ENCODE assay signal across 21 cellular contexts in the genomic region with DNA sequence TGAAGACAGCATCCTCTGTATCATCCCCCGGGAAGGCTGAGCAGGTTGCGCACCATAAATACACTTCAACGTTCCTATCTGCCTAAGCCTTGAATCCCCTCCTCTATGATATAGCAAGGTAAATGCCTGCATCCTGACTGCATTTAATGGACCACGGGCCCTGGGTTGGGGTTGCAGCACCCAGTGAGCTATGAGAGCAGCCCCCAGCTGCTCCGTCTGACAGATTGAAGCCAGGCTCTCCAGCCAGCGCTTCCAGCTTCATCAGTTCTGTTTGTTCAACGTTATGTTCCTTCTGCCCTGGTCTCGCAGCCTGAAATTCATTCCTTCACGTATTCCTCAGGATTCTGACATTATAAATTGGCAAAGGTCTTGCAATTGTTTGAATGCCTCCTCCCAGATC. TPM values are rescaled to one million over a fixed set of nuclear protein-coding genes. Genes with fewer than 3 reads are reported as not detected.
A peak's percentile ranks its signal among the peaks of the same experiment; 100 is the strongest.
DNase-seq lines count a peak whose midpoint lies in the region; ATAC-seq, FAIRE-seq and TF ChIP-seq lines count a peak whose summit lies in the region.
"Had no signal": no experiment of that assay in that cellular context is flagged by ENCODE, and none has a peak within 500 bp of the region (broad histone marks: within the 10 kb centered on the region; RNA-seq: fewer than 3 reads in every experiment).

No MANE protein-coding gene starts in this region.

- no peak for ATAC-seq in HG02571 (IDR thresholded peaks at IDR 0.05; ENCODE audit: unreplicated experiment)
- ATAC-seq: CD8-positive, alpha-beta T cell; GM12878 had no signal

- H3K4me3 ChIP-seq in keratinocyte (ENCODE audit: control insufficient read depth in 2 of 3, extremely low read depth in 1 of 3, insufficient read depth in 2 of 3, low read depth in 1 of 3, low read length in 3 of 3) (no peak overlapping the region), prostate gland (no peak overlapping the region), transverse colon (no peak overlapping the region), thyroid gland (replicated peaks in 1 of 3) (no peak overlapping the region)
- H3K4me3 ChIP-seq: GM12878, GM23248 had no signal

- no peak overlapping the region for H3K4me2 ChIP-seq in keratinocyte (ENCODE audit: control insufficient read depth, extremely low read depth, insufficient read depth, low read depth, low read length)

- TF ChIP-seq EP300 in transverse colon (IDR thresholded peaks at IDR 0.05; ENCODE audit: low read depth), result no peak

- H3K36me3 Mint-ChIP-seq in mesothelial cell of epicardium, result no peaks in the 10 kb centered on the region
- H3K36me3 Mint-ChIP-seq: CD8-positive, alpha-beta T cell had no signal

- intact Hi-C loops in prostate gland (cut with DNase I) (no loop called here), transverse colon (cut with DNase I; ENCODE audit: low total_unique reads) (no loop called here), thyroid gland (cut with DNase I) (no loop called here)

- 35% methylated on average over 9 of the region's 9 CpGs for WGBS in prostate gland
- WGBS in transverse colon (ENCODE audit: low coverage in 1 of 2), 2 donors, result 59 to 67% methylated on average over 3 to 9 of the region's 9 CpGs
- WGBS in thyroid gland, 2 donors, result 73% methylated on average over 9 of the region's 9 CpGs

- dilution Hi-C loops in keratinocyte (cut with MboI; ENCODE audit: extremely low pct_ligation_motif_present, low sequenced_read_pairs), result no loop called here

- H3K27ac ChIP-seq in keratinocyte (ENCODE audit: control insufficient read depth, insufficient read depth, low read length) (no peak overlapping the region), prostate gland (peak overlapping the region; percentile 19 to 23), transverse colon (peak overlapping the region in 3 of 4 donors; percentile 22 to 71 (median 54)), thyroid gland (no peak overlapping the region)
- H3K27ac ChIP-seq: GM23248 had no signal

- H2AFZ ChIP-seq in keratinocyte (ENCODE audit: control insufficient read depth, low read length), result no peak overlapping the region
- H2AFZ ChIP-seq: GM23248 had no signal

- H3K9me3 Mint-ChIP-seq in mesothelial cell of epicardium, result no peaks in the 10 kb centered on the region
- H3K9me3 Mint-ChIP-seq: CD8-positive, alpha-beta T cell had no signal

- H3K27ac Mint-ChIP-seq in mesothelial cell of epicardium, result peak overlapping the region; percentile 32
- H3K27ac Mint-ChIP-seq: CD8-positive, alpha-beta T cell had no signal

- H3K4me1 Mint-ChIP-seq in mesothelial cell of epicardium, result peaks cover 28% of the 10 kb centered on the region

- no peaks in the 10 kb centered on the region for H3K9me3 ChIP-seq in keratinocyte (ENCODE audit: control insufficient read depth, low read depth, low read length)
- no peaks in the 10 kb centered on the region for H3K9me3 ChIP-seq in prostate gland
- no peaks in the 10 kb centered on the region for H3K9me3 ChIP-seq in transverse colon
- no peaks in the 10 kb centered on the region for H3K9me3 ChIP-seq in thyroid gland
- H3K9me3 ChIP-seq: Caco-2 had no signal

- H3K36me3 ChIP-seq in keratinocyte (ENCODE audit: control insufficient read depth in 2 of 2, extremely low read depth in 1 of 2, insufficient read depth in 2 of 2, low read length in 2 of 2) (no peaks in the 10 kb centered on the region), prostate gland (no peaks in the 10 kb centered on the region), transverse colon (no peaks in the 10 kb centered on the region), thyroid gland (no peaks in the 10 kb centered on the region)

- no peaks in the 10 kb centered on the region for H4K20me1 ChIP-seq in keratinocyte (ENCODE audit: control insufficient read depth, extremely low read depth, insufficient read depth, low read length)

- peak; percentile 5 for FAIRE-seq in keratinocyte (lab: Jason Lieb, UNC)
- FAIRE-seq: GM12878, GM19239, H1 had no signal

- peaks cover 8% of the 10 kb centered on the region for H3K27me3 Mint-ChIP-seq in mesothelial cell of epicardium (ENCODE audit: low read depth)

- TF ChIP-seq POLR2A in prostate gland (IDR thresholded peaks at IDR 0.05) (no peak), transverse colon (IDR thresholded peaks at IDR 0.05) (no peak), thyroid gland (IDR thresholded peaks at IDR 0.05) (no peak)

- H3K4me1 ChIP-seq in keratinocyte (ENCODE audit: control insufficient read depth, extremely low read depth, insufficient read depth, low read length) (no peaks in the 10 kb centered on the region), prostate gland (replicated peaks) (peaks cover 4% of the 10 kb centered on the region), transverse colon (peaks cover 0 to 16% (median 2%) of the 10 kb centered on the region in 4 donors), thyroid gland (no peaks in the 10 kb centered on the region)
- H3K4me1 ChIP-seq: Caco-2 had no signal

- H3K4me3 Mint-ChIP-seq in mesothelial cell of epicardium, result no peak overlapping the region
- H3K4me3 Mint-ChIP-seq: CD8-positive, alpha-beta T cell had no signal

- peaks cover 5% of the 10 kb centered on the region for H3K27me3 ChIP-seq in keratinocyte (ENCODE audit: control insufficient read depth, extremely low read depth, insufficient read depth, low read length)
- H3K27me3 ChIP-seq in prostate gland (replicated peaks; ENCODE audit: insufficient read depth), result no peaks in the 10 kb centered on the region
- no peaks in the 10 kb centered on the region for H3K27me3 ChIP-seq in transverse colon
- no peaks in the 10 kb centered on the region for H3K27me3 ChIP-seq in thyroid gland

- no peak overlapping the region for H3K9ac ChIP-seq in keratinocyte (ENCODE audit: control insufficient read depth, extremely low read depth, insufficient read depth, low read length)
- H3K9ac ChIP-seq: GM23248 had no signal

- no peaks in the 10 kb centered on the region for H3K79me2 ChIP-seq in keratinocyte (ENCODE audit: control insufficient read depth, insufficient read depth, low read length)

- in situ Hi-C loops in transverse colon (cut with MboI; ENCODE audit: low pct_ligation_motif_present in 1 of 4, low pct_unique_long_range_greater_than_20kb in 1 of 4, low sequenced_read_pairs in 3 of 4), result loop anchor here (10.0 kb wide), 3 partner anchors 107 to 197 kb away; partner anchors contain the start of genes IFT27 (in 1 of the 4) and NCF4 (in 1 of the 4)

- DNase-seq in keratinocyte (ENCODE audit: low read depth, low spot score) (no peak), mesothelial cell of epicardium (ENCODE audit: low spot score in 2 of 2, unreplicated experiment in 2 of 2) (no peak), prostate gland (ENCODE audit: low spot score) (no peak), transverse colon (no peak), thyroid gland (no peak), EL (no peak), NCI-H187 treated with DMSO at 0.1 percent for 48 hours (lab: John Stamatoyannopoulos, UW) (no peak)
- DNase-seq: C1 segment of cervical spinal cord; Caco-2; CD8-positive, alpha-beta T cell; DND-41; GDM1; GM23248; H7; HCEC 1CT had no signal

- TF ChIP-seq CTCF in keratinocyte (optimal IDR thresholded peaks at IDR 0.05 in 1 of 3, IDR thresholded peaks at IDR 0.05 in 1 of 3, conservative IDR thresholded peaks at IDR 0.05 in 1 of 3; ENCODE audit: extremely low read depth in 1 of 3, insufficient read depth in 2 of 3, low read length in 3 of 3) (no peak), mesothelial cell of epicardium (IDR thresholded peaks at IDR 0.05; ENCODE audit: unreplicated experiment) (no peak), prostate gland (IDR thresholded peaks at IDR 0.05) (no peak), transverse colon (IDR thresholded peaks at IDR 0.05) (no peak), thyroid gland (IDR thresholded peaks at IDR 0.05) (no peak)

- no peaks in the 10 kb centered on the region for H3K9me1 ChIP-seq in keratinocyte (ENCODE audit: control insufficient read depth, extremely low read depth, insufficient read depth, low read length)

RNA-seq across cellular contexts. Expression of gene TST, which starts 47.5 kb away (rescaled TPM):
- polyA plus RNA-seq in keratinocyte, result 18.8 to 38.9 TPM (median 19.9 TPM) in 3 replicates
- 10.4 TPM for polyA plus RNA-seq in keratinocyte (2011; ENCODE audit: low read depth)
- polyA plus RNA-seq in keratinocyte (2011; cell fraction: cytosol; rRNA removed), result 20.3 and 44.4 TPM in 2 replicates
- 21.2 and 31.0 TPM in 2 replicates for polyA plus RNA-seq in keratinocyte (2011; cell fraction: nucleus; rRNA removed)
- 21.2 and 31.8 TPM in 2 replicates for polyA plus RNA-seq in keratinocyte (2012; ENCODE audit: low replicate concordance)
- polyA minus RNA-seq in keratinocyte, result 10.1 to 20.4 TPM (median 13.1 TPM) in 3 replicates
- polyA minus RNA-seq in keratinocyte (2011; cell fraction: cytosol; rRNA and poly(A)+ RNA removed), result 34.5 TPM
- polyA minus RNA-seq in keratinocyte (2011; cell fraction: nucleus; rRNA and poly(A)+ RNA removed), result 10.0 and 12.0 TPM in 2 replicates
- total RNA-seq in mesothelial cell of epicardium (21.3 to 22.6 TPM (median 21.4 TPM) in 3 replicates), prostate gland (10 to 100 TPM; 38.1 to 58.1 TPM), transverse colon (100 to 1,000 TPM; 246 to 719 (median 557) TPM), thyroid gland (10 to 100 TPM; 35.7 to 51.2 (median 37.8) TPM)
- total RNA-seq: CD8-positive, alpha-beta T cell had no signal

RNA-seq across cellular contexts. Expression of gene MPST, which starts 47.8 kb away (rescaled TPM):
- 23.5 to 37.9 TPM (median 27.8 TPM) in 3 replicates for polyA plus RNA-seq in keratinocyte
- 27.4 TPM for polyA plus RNA-seq in keratinocyte (2011; ENCODE audit: low read depth)
- 19.4 and 72.4 TPM in 2 replicates for polyA plus RNA-seq in keratinocyte (2011; cell fraction: cytosol; rRNA removed)
- 19.5 and 29.2 TPM in 2 replicates for polyA plus RNA-seq in keratinocyte (2011; cell fraction: nucleus; rRNA removed)
- polyA plus RNA-seq in keratinocyte (2012; ENCODE audit: low replicate concordance), result 44.0 and 49.8 TPM in 2 replicates
- 10.2 to 28.2 TPM (median 13.3 TPM) in 3 replicates for polyA minus RNA-seq in keratinocyte
- polyA minus RNA-seq in keratinocyte (2011; cell fraction: cytosol; rRNA and poly(A)+ RNA removed), result 114 TPM
- polyA minus RNA-seq in keratinocyte (2011; cell fraction: nucleus; rRNA and poly(A)+ RNA removed), result 7.4 and 10.4 TPM in 2 replicates
- total RNA-seq in mesothelial cell of epicardium (55.8 to 61.5 TPM (median 60.8 TPM) in 3 replicates), prostate gland (100 to 1,000 TPM; 136 to 192 TPM), transverse colon (100 to 1,000 TPM; 407 to 964 (median 541) TPM), thyroid gland (100 to 1,000 TPM in 1 of 4 donors, 10 to 100 TPM in 3; 67.7 to 102 (median 93.6) TPM)

RNA-seq across cellular contexts. Expression of gene CSF2RB, which starts 58.3 kb away (rescaled TPM):
- 0.02 to 0.08 TPM (median 0.08 TPM) in 3 replicates for polyA plus RNA-seq in keratinocyte
- polyA plus RNA-seq in keratinocyte (2011; ENCODE audit: low read depth), result 0.11 TPM
- 0.07 TPM in 1 of 2 replicates, not detected in the other for polyA plus RNA-seq in keratinocyte (2011; cell fraction: cytosol; rRNA removed)
- polyA plus RNA-seq in keratinocyte (2011; cell fraction: nucleus; rRNA removed), result 0.11 and 0.15 TPM in 2 replicates
- 0.62 TPM in 1 of 2 replicates, not detected in the other for polyA plus RNA-seq in keratinocyte (2012; ENCODE audit: low replicate concordance)
- polyA minus RNA-seq in keratinocyte, result 0.10 to 0.20 TPM in 2 of 3 replicates, not detected in the other
- polyA minus RNA-seq in keratinocyte (2011; cell fraction: cytosol; rRNA and poly(A)+ RNA removed), result not detected
- 0.16 and 0.32 TPM in 2 replicates for polyA minus RNA-seq in keratinocyte (2011; cell fraction: nucleus; rRNA and poly(A)+ RNA removed)
- total RNA-seq in mesothelial cell of epicardium (0.38 to 0.56 TPM (median 0.38 TPM) in 3 replicates), prostate gland (1 to 10 TPM; 1.1 to 3.2 TPM), transverse colon (1 to 10 TPM; 1.2 to 9.7 (median 6.0) TPM), thyroid gland (1 to 10 TPM; 1.9 to 7.1 (median 3.0) TPM)
- total RNA-seq: A172, A673, Caco-2, H1, H7 had no signal
- polyA plus RNA-seq: H1 had no signal

Comparison
In these comparisons a context has a peak if more than half of its experiments do, and no peak if none do; other contexts are left out.
1. H3K27ac ChIP-seq: peak in prostate gland (2 of 2) and transverse colon (3 of 4); none in keratinocyte (single experiment) and thyroid gland (0 of 3).
2. RNA of gene TST, which starts 47.5 kb away (total RNA-seq): 246 to 719 TPM in transverse colon; 38.1 to 58.1 TPM in prostate gland, 35.7 to 51.2 TPM in thyroid gland and 21.3 to 22.6 TPM in mesothelial cell of epicardium; every median in the first group is over 4 times any median in the second.